In the genomic region with DNA sequence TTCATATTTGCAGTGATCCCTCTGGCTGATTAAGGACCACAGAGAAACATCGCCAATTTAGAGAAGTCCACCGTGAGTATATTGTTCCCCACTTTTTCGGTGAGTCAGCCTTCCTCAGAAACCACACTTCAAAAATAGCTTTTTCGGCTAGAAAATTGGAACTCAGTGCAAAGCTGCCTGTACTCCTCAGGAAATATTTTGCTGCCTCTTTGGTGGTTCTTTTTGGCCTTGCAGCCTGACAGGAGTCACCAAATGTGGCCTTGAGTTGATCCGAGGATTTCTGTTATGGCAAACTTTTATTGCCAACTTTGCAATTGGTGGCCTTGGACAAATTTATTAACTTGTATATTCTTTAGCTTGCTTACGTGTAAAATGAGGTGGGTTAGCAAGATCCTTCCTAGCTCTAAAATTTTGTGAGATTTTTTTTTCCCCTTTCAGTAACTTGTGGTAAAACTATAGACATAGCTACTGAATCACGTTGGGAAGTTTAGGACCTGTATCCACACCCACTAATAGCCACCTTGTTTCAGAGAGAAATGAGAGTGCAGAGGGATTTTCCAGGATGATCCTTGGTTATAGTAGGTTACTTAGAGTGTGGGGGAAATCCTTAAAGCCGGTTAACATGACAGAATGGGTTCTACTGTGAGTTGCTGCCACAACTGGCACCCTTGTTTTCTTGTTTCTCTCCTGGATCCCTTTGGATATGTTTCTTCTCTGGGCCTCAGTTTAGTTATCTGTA, we compare ENCODE assay signal across 10 cellular contexts. TPM values are rescaled to one million over a fixed set of nuclear protein-coding genes. Genes with fewer than 3 reads are reported as not detected.
DNase-seq lines count a peak whose midpoint lies in the region; ATAC-seq lines count a peak whose summit lies in the region.
"Had no signal": no experiment of that assay in that cellular context is flagged by ENCODE, and none has a peak within 500 bp of the region (broad histone marks: within the 10 kb centered on the region; RNA-seq: fewer than 3 reads in every experiment).

No MANE protein-coding gene starts in this region.

- H3K27me3 Mint-ChIP-seq in effector memory CD8-positive, alpha-beta T cell: no peaks in the 10 kb centered on the region

- peaks cover 47% of the 10 kb centered on the region for H3K36me3 Mint-ChIP-seq in effector memory CD8-positive, alpha-beta T cell (ENCODE audit: insufficient read depth)

- H3K27ac Mint-ChIP-seq in effector memory CD8-positive, alpha-beta T cell: peak overlapping the region; percentile 96 to 99

- H3K4me1 ChIP-seq in skeletal muscle satellite cell (ENCODE audit: control insufficient read depth, insufficient read depth, low read length): peaks cover 50% of the 10 kb centered on the region

- H3K36me3 ChIP-seq in skeletal muscle satellite cell (ENCODE audit: insufficient read depth, low read length) (peaks cover 33% of the 10 kb centered on the region), H7 (replicated peaks; ENCODE audit: control insufficient read depth, insufficient read depth, low read length) (no peaks in the 10 kb centered on the region)

- peak; percentile 39 for DNase-seq in GF-D8 (lab: John Stamatoyannopoulos, UW)
- peak; percentile 82 for DNase-seq in RPMI7951 (ENCODE audit: low read depth)
- no peak for DNase-seq in effector memory CD8-positive, alpha-beta T cell
- no peak for DNase-seq in H7

- ATAC-seq in effector memory CD8-positive, alpha-beta T cell (replicated peaks): peak; percentile 11
- ATAC-seq in HG03039 (IDR thresholded peaks at IDR 0.05; ENCODE audit: unreplicated experiment): no peak
- no peak for ATAC-seq in GM18520 (IDR thresholded peaks at IDR 0.05; ENCODE audit: unreplicated experiment)
- no peak for ATAC-seq in esophagus mucosa

- H3K4me1 Mint-ChIP-seq in effector memory CD8-positive, alpha-beta T cell (ENCODE audit: low read depth in 2 of 2): peaks cover 70 to 77% of the 10 kb centered on the region in 2 donors

- no peaks in the 10 kb centered on the region for H3K9me3 ChIP-seq in skeletal muscle satellite cell (replicated peaks; ENCODE audit: low read length)

- peak overlapping the region; percentile 59 for H3K4me2 ChIP-seq in skeletal muscle satellite cell (ENCODE audit: low read length)

- peak overlapping the region; percentile 80 to 96 for H3K4me3 Mint-ChIP-seq in effector memory CD8-positive, alpha-beta T cell
- H3K4me3 Mint-ChIP-seq: nephron had no signal

- H3K9me3 Mint-ChIP-seq in effector memory CD8-positive, alpha-beta T cell: no peaks in the 10 kb centered on the region
- H3K9me3 Mint-ChIP-seq: nephron had no signal

- H3K4me3 ChIP-seq in skeletal muscle satellite cell (ENCODE audit: low read length) (no peak overlapping the region), H7 (ENCODE audit: insufficient read depth, low read depth, low read length) (no peak overlapping the region)

- peak overlapping the region; percentile 27 for H3K9ac ChIP-seq in skeletal muscle satellite cell (ENCODE audit: low read depth, low read length)

- no peaks in the 10 kb centered on the region for H3K27me3 ChIP-seq in skeletal muscle satellite cell (ENCODE audit: control insufficient read depth, insufficient read depth, low read length)
- no peaks in the 10 kb centered on the region for H3K27me3 ChIP-seq in H7 (ENCODE audit: control insufficient read depth, insufficient read depth, low read length)

RNA-seq across cellular contexts. Expression of gene ARL6IP5, which starts 9.9 kb away (rescaled TPM):
- 167 and 175 TPM in 2 replicates for total RNA-seq in RPMI7951 (2014; rRNA removed; shearing (Covaris generic))
- total RNA-seq in skeletal muscle satellite cell (2012; rRNA removed): 69.2 and 73.0 TPM in 2 replicates
- total RNA-seq in H7 (2014; rRNA removed; shearing (Covaris generic)): 19.0 and 20.9 TPM in 2 replicates
- total RNA-seq in esophagus mucosa: 36.4 TPM

RNA-seq across cellular contexts. Expression of gene UBA3, which starts 14.5 kb away (rescaled TPM):
- total RNA-seq in RPMI7951 (2014; rRNA removed; shearing (Covaris generic)): 104 and 127 TPM in 2 replicates
- total RNA-seq in skeletal muscle satellite cell (2012; rRNA removed): 44.1 and 56.8 TPM in 2 replicates
- 81.2 and 94.7 TPM in 2 replicates for total RNA-seq in H7 (2014; rRNA removed; shearing (Covaris generic))
- total RNA-seq in esophagus mucosa: 47.8 TPM

RNA-seq across cellular contexts. Expression of gene LMOD3, which starts 27.8 kb away (rescaled TPM):
- not detected in 2 replicates for total RNA-seq in RPMI7951 (2014; rRNA removed; shearing (Covaris generic))
- 0.25 and 0.66 TPM in 2 replicates for total RNA-seq in skeletal muscle satellite cell (2012; rRNA removed)
- total RNA-seq in H7 (2014; rRNA removed; shearing (Covaris generic)): not detected in 2 replicates
- not detected for total RNA-seq in esophagus mucosa
- total RNA-seq: activated CD8-positive, alpha-beta memory T cell treated with anti-CD3 and anti-CD28 coated beads for 36 hours had no signal

RNA-seq across cellular contexts. Expression of gene TMF1, which starts 42.5 kb away (rescaled TPM):
- 22.7 and 27.3 TPM in 2 replicates for total RNA-seq in RPMI7951 (2014; rRNA removed; shearing (Covaris generic))
- total RNA-seq in skeletal muscle satellite cell (2012; rRNA removed): 28.8 and 32.2 TPM in 2 replicates
- total RNA-seq in H7 (2014; rRNA removed; shearing (Covaris generic)): 8.9 and 15.3 TPM in 2 replicates
- total RNA-seq in esophagus mucosa: 16.0 TPM

Comparison
In these comparisons a context has a peak if more than half of its experiments do, and no peak if none do; other contexts are left out.
1. DNase-seq: peak in GF-D8 (single experiment) and RPMI7951 (single experiment); none in effector memory CD8-positive, alpha-beta T cell (0 of 3) and H7 (single experiment).